In genomic region chr6:132511159-132511835, GRCh38 we compare ENCODE assay signal across 8 cellular contexts. TPM values are rescaled to one million over a fixed set of nuclear protein-coding genes. Genes with fewer than 3 reads are reported as not detected.
DNase-seq lines count a peak whose midpoint lies in the region; ATAC-seq, FAIRE-seq and TF ChIP-seq lines count a peak whose summit lies in the region.

No MANE protein-coding gene starts in this region.

- H3F3A ChIP-seq in GM23338 (replicated peaks; ENCODE audit: low read depth) = no peaks in the 10 kb centered on the region

- H3K79me2 ChIP-seq in ACC112 (ENCODE audit: control insufficient read depth, insufficient read depth, low read length, unreplicated experiment) (peaks cover 58% of the 10 kb centered on the region), GM23338 (replicated peaks; ENCODE audit: insufficient read depth) (peaks cover 62% of the 10 kb centered on the region), astrocyte (ENCODE audit: insufficient read depth, low read length) (peaks cover 60% of the 10 kb centered on the region)

- no peaks in the 10 kb centered on the region for H3K9me3 ChIP-seq in astrocyte (ENCODE audit: insufficient read depth, low read depth, low read length)
- no peaks in the 10 kb centered on the region for H3K9me3 ChIP-seq in A673 (ENCODE audit: low read depth, low read length, poor library complexity, severe bottlenecking)

- POLR2A ChIA-PET in A673 (lab: Charles Lee; ENCODE audit: low non-redundant PET) = no interaction called here

- no peak for FAIRE-seq in astrocyte (lab: Jason Lieb, UNC)

- H2AFZ ChIP-seq in ACC112 (ENCODE audit: low read length, unreplicated experiment) (peak overlapping the region; percentile 35), GM23338 (no peak overlapping the region), astrocyte (ENCODE audit: low read depth, low read length) (no peak overlapping the region)

- no peak overlapping the region for H3K4me3 Mint-ChIP-seq in GM23338
- peak overlapping the region; percentile 97 for H3K4me3 Mint-ChIP-seq in astrocyte (ENCODE audit: unreplicated experiment)

- TF ChIP-seq CTCF in GM23338 (conservative IDR thresholded peaks at IDR 0.05; ENCODE audit: low read depth in 2 of 2) (no peak), astrocyte (IDR thresholded peaks at IDR 0.05; ENCODE audit: insufficient read depth, low read depth, low read length) (no peak), A673 (conservative IDR thresholded peaks at IDR 0.05; ENCODE audit: low read depth, low read length) (no peak)

- CTCF ChIA-PET in A673 (lab: Charles Lee) = no interaction called here

- DNase-seq in GM23338 (ENCODE audit: low spot score) (no peak), astrocyte (ENCODE audit: low read depth) (no peak), medulla oblongata (ENCODE audit: extremely low spot score) (peak; percentile 80), NCI-H446 treated with DMSO at 0.1 percent for 48 hours (lab: John Stamatoyannopoulos, UW) (no peak), SIG-M5 treated with dmso at 0.1 percent for 504 hours (lab: John Stamatoyannopoulos, UW; ENCODE audit: unreplicated experiment) (no peak), A673 (ENCODE audit: low spot score) (no peak)
- no peak for DNase-seq in effector CD8-positive, alpha-beta T cell (lab: John Stamatoyannopoulos, UW)

- H4K20me1 ChIP-seq in GM23338 (replicated peaks; ENCODE audit: insufficient read depth) (peaks cover 10% of the 10 kb centered on the region), astrocyte (ENCODE audit: insufficient read depth, low read length) (peaks cover 45% of the 10 kb centered on the region)

- H3K4me2 ChIP-seq in GM23338 (peak overlapping the region; percentile 88), astrocyte (ENCODE audit: low read length) (peak overlapping the region; percentile 94)

- H3K27ac ChIP-seq in ACC112 (ENCODE audit: low read depth, low read length) (peak overlapping the region; percentile 17; the same call in 1 of the 2 replicates), GM23338 (ENCODE audit: low read depth) (no peak overlapping the region), astrocyte (ENCODE audit: low read depth, low read length) (no peak overlapping the region), A673 (ENCODE audit: low read depth, low read length, poor library complexity, severe bottlenecking) (no peak overlapping the region)

- H3K9ac ChIP-seq in astrocyte (ENCODE audit: low read length) = no peak overlapping the region

- H3K4me3 ChIP-seq in ACC112 (ENCODE audit: low read depth, low read length) = peak overlapping the region; percentile 92
- H3K4me3 ChIP-seq in GM23338 = peak overlapping the region; percentile 70
- no peak overlapping the region for H3K4me3 ChIP-seq in astrocyte (ENCODE audit: insufficient read depth, low read depth, low read length)
- H3K4me3 ChIP-seq in A673 (ENCODE audit: low read depth, low read length, poor library complexity, severe bottlenecking) = no peak overlapping the region

- H3K9me3 Mint-ChIP-seq in GM23338 (no peaks in the 10 kb centered on the region; the same call in 2 of the 3 replicates), astrocyte (ENCODE audit: unreplicated experiment) (no peaks in the 10 kb centered on the region)

- no peaks in the 10 kb centered on the region for H3K9me2 ChIP-seq in GM23338 (ENCODE audit: insufficient read depth)

- no peaks in the 10 kb centered on the region for H3K27me3 ChIP-seq in ACC112 (ENCODE audit: insufficient read depth, low read length)
- no peaks in the 10 kb centered on the region for H3K27me3 ChIP-seq in GM23338 (ENCODE audit: insufficient read depth)
- H3K27me3 ChIP-seq in astrocyte (ENCODE audit: insufficient read depth, low read length) = peaks cover 6% of the 10 kb centered on the region
- H3K27me3 ChIP-seq in A673 (replicated peaks; ENCODE audit: insufficient read depth, low read depth, low read length, poor library complexity) = peaks cover 20% of the 10 kb centered on the region

- peaks cover 15% of the 10 kb centered on the region for H3K4me1 Mint-ChIP-seq in GM23338
- peaks cover 16% of the 10 kb centered on the region for H3K4me1 Mint-ChIP-seq in astrocyte (ENCODE audit: low read depth, unreplicated experiment)

- H3K4me1 ChIP-seq in ACC112 (ENCODE audit: control insufficient read depth, insufficient read depth, low read length, unreplicated experiment) (peaks cover 32% of the 10 kb centered on the region), GM23338 (ENCODE audit: insufficient read depth) (peaks cover 18% of the 10 kb centered on the region; the same call in 1 of the 2 replicates), astrocyte (ENCODE audit: insufficient read depth, low read length) (peaks cover 7% of the 10 kb centered on the region), A673 (ENCODE audit: insufficient read depth, low read length, poor library complexity, severe bottlenecking) (peaks cover 6% of the 10 kb centered on the region)

- H3K36me3 ChIP-seq in ACC112 (ENCODE audit: insufficient read depth, low read length) = peaks cover 13% of the 10 kb centered on the region; the same call in 1 of the 2 replicates
- no peaks in the 10 kb centered on the region for H3K36me3 ChIP-seq in GM23338 (ENCODE audit: insufficient read depth)
- H3K36me3 ChIP-seq in astrocyte (ENCODE audit: insufficient read depth, low read length) = peaks cover 3% of the 10 kb centered on the region
- H3K36me3 ChIP-seq in A673 (ENCODE audit: insufficient read depth, low read length, poor library complexity, severe bottlenecking) = no peaks in the 10 kb centered on the region

- H3K27me3 Mint-ChIP-seq in GM23338 (ENCODE audit: insufficient read depth, low read depth, poor library complexity) (no peaks in the 10 kb centered on the region), astrocyte (ENCODE audit: low read depth, unreplicated experiment) (peaks cover 1% of the 10 kb centered on the region)

- intact Hi-C loops in A673 (cut with micrococcal nuclease; ENCODE audit: unreplicated experiment) = no loop called here

- no peaks in the 10 kb centered on the region for H3K36me3 Mint-ChIP-seq in GM23338 (ENCODE audit: low read depth)
- peaks cover 8% of the 10 kb centered on the region for H3K36me3 Mint-ChIP-seq in astrocyte (ENCODE audit: low read depth, unreplicated experiment)

- no peak overlapping the region for H3K27ac Mint-ChIP-seq in GM23338
- no peak overlapping the region for H3K27ac Mint-ChIP-seq in astrocyte (ENCODE audit: unreplicated experiment)

- ATAC-seq in GM23338 = no peak

- no TSS peak for BruUV-seq in A673 (replicated peaks; lab: Mats Ljungman, UMichigan)

RNA-seq across cellular contexts. Expression of gene STX7, which starts 1.6 kb away (rescaled TPM):
- 19.6 and 22.4 TPM in 2 replicates for total RNA-seq in GM23338 (2014; rRNA removed; shearing (Covaris generic))
- 21.4 and 28.8 TPM in 2 replicates for polyA plus RNA-seq in GM23338 (2016; fragmentation: Nextera tagmentation; extraction: Ambion mirVana)
- 60.6 and 62.1 TPM in 2 replicates for total RNA-seq in astrocyte
- total RNA-seq in A673 (2021) = 19.5 and 22.4 TPM in 2 replicates

RNA-seq across cellular contexts. Expression of gene TAAR9, which starts 26.8 kb away (rescaled TPM):
- not detected in 2 replicates for total RNA-seq in GM23338 (2014; rRNA removed; shearing (Covaris generic))
- polyA plus RNA-seq in GM23338 (2016; fragmentation: Nextera tagmentation; extraction: Ambion mirVana) = not detected in 2 replicates
- total RNA-seq in astrocyte = not detected in 2 replicates
- total RNA-seq in A673 (2021) = not detected in 2 replicates

RNA-seq across cellular contexts. Expression of gene TAAR8, which starts 41.2 kb away (rescaled TPM):
- total RNA-seq in GM23338 (2014; rRNA removed; shearing (Covaris generic)) = not detected in 2 replicates
- not detected in 2 replicates for polyA plus RNA-seq in GM23338 (2016; fragmentation: Nextera tagmentation; extraction: Ambion mirVana)
- not detected in 2 replicates for total RNA-seq in astrocyte
- not detected in 2 replicates for total RNA-seq in A673 (2021)

RNA-seq across cellular contexts. Expression of gene TAAR6, which starts 58.8 kb away (rescaled TPM):
- not detected in 2 replicates for total RNA-seq in GM23338 (2014; rRNA removed; shearing (Covaris generic))
- polyA plus RNA-seq in GM23338 (2016; fragmentation: Nextera tagmentation; extraction: Ambion mirVana) = not detected in 2 replicates
- total RNA-seq in astrocyte (not detected in 2 replicates), A673 (2021) (not detected in 2 replicates)

Comparison
In these comparisons a context has a peak if more than half of its experiments do, and no peak if none do; other contexts are left out.
1. H3K4me3 ChIP-seq: peak in ACC112 (single experiment) and GM23338 (single experiment); none in astrocyte (single experiment) and A673 (single experiment).